ENCODE assay signal across 1 cellular context in the genomic region with DNA sequence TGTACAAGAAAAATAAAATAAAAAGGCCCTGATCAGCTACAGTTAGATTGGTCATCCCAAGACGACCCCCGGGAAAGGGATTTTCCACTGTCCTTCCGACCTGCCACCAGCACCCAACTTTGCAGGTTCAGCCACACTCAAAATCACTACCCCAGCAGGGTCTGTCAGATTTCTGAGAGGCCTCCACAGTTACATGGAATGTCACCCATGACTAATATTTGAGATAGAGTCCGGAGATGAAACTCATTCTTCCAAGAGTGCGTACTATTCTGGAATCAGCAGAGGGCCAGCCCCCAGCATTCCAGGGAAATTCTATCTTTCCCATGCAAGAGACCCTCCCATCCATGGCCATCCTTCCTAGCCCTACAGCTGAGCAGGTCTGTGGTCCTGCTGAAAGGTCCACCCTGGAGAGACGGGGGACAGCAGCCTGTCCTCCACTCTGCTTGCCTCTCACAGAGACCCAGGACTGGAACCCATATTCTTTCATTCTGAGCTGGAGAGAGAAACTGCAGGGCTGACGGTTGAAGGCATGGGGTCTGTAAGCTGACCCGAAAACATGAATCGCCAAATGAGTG.
TF ChIP-seq lines count a peak whose summit lies in the region.

No MANE protein-coding gene starts in this region.

TF ChIP-seq in IMR-90, 13 proteins besides CTCF, POLR2A, EP300 and RAD21:
- TF ChIP-seq MXI1 (IDR thresholded peaks at IDR 0.05; ENCODE audit: borderline replicate concordance, low read depth, low read length), result no peak
- TF ChIP-seq CHD1 (IDR thresholded peaks at IDR 0.05; ENCODE audit: low read depth, low read length), result no peak
- TF ChIP-seq CEBPB (IDR thresholded peaks at IDR 0.05; ENCODE audit: low read depth, low read length), result no peak
- TF ChIP-seq RCOR1 (IDR thresholded peaks at IDR 0.05; ENCODE audit: insufficient replicate concordance, low read length), result no peak
- no peak for TF ChIP-seq MAFK (IDR thresholded peaks at IDR 0.05; ENCODE audit: low read depth, low read length)
- no peak for TF ChIP-seq FOS (IDR thresholded peaks at IDR 0.05; ENCODE audit: low read depth, low read length)
- no peak for TF ChIP-seq NFE2L2 (IDR thresholded peaks at IDR 0.05; ENCODE audit: low read depth, low read length)
- no peak for TF ChIP-seq SMC3 (IDR thresholded peaks at IDR 0.05; ENCODE audit: low read depth, low read length)
- TF ChIP-seq BHLHE40 (IDR thresholded peaks at IDR 0.05; ENCODE audit: low read depth, low read length), result no peak
- TF ChIP-seq USF2 (IDR thresholded peaks at IDR 0.05; ENCODE audit: low read depth, low read length), result no peak
- no peak for TF ChIP-seq RFX5 (IDR thresholded peaks at IDR 0.05; ENCODE audit: low read depth, low read length)
- no peak for TF ChIP-seq ELK1 (IDR thresholded peaks at IDR 0.05; ENCODE audit: borderline replicate concordance, low read depth, low read length)
- no peak for TF ChIP-seq MAZ (IDR thresholded peaks at IDR 0.05; ENCODE audit: borderline replicate concordance, low read depth, low read length)
TF ChIP-seq in IMR-90: peak in this region for 0.
